In genomic region chr10:60856405-60856804, GRCh38 we compare ENCODE assay signal across 29 cellular contexts.
"Had no signal": no experiment of that assay in that cellular context is flagged by ENCODE, and none has a peak within 500 bp of the region (broad histone marks: within the 10 kb centered on the region; RNA-seq: fewer than 3 reads in every experiment).

No MANE protein-coding gene starts in this region.

- H3K27me3 ChIP-seq: adrenal gland, body of pancreas, cardiac muscle cell, colonic mucosa, esophagus squamous epithelium, gastroesophageal sphincter, heart right ventricle had no signal

- H3K9me3 ChIP-seq: adrenal gland, colonic mucosa, esophagus squamous epithelium had no signal

- H3K36me3 ChIP-seq: adrenal gland, cardiac muscle cell, colonic mucosa, esophagus squamous epithelium, gastroesophageal sphincter, heart right ventricle, WERI-Rb-1 had no signal

- H3K4me3 ChIP-seq: adrenal gland, body of pancreas, cardiac muscle cell, colonic mucosa, esophagus squamous epithelium, gastroesophageal sphincter, heart right ventricle had no signal

- H3K4me1 ChIP-seq: adrenal gland, body of pancreas, colonic mucosa, esophagus squamous epithelium, gastroesophageal sphincter had no signal

- DNase-seq: activated B cell treated with CpG ODN at 0.5 μM for 24 hours; activated CD4-positive, alpha-beta T cell treated with anti-CD3 and anti-CD28 coated beads for 48 hours; activated CD4-positive, alpha-beta T cell treated with anti-CD3 and anti-CD28 coated beads, Interleukin-2, amount 50 U/mL, for 1 hour; activated CD4-positive, alpha-beta T cell treated with anti-CD3 and anti-CD28 coated beads, Interleukin-2, amount 50 U/mL, for 48 hours; activated CD8-positive, alpha-beta memory T cell treated with anti-CD3 and anti-CD28 coated beads for 24 hours; activated CD8-positive, alpha-beta T cell treated with anti-CD3 and anti-CD28 coated beads for 36 hours; activated effector memory CD4-positive, alpha-beta T cell treated with Interleukin-2 at 50 U/mL for 16 hours; activated gamma-delta T cell treated with Interleukin-2 at 50 U/mL for 16 hours; activated naive CD4-positive, alpha-beta T cell treated with anti-CD3 and anti-CD28 coated beads for 36 hours; activated naive CD8-positive, alpha-beta T cell treated with anti-CD3 and anti-CD28 coated beads for 36 hours; activated naive CD8-positive, alpha-beta T cell treated with anti-CD3 and anti-CD28 coated beads, Interleukin-2, amount 50 U/mL, for 24 hours; activated T-cell treated with anti-CD3 and anti-CD28 coated beads, Interleukin-2, amount 50 U/mL, for 4 hours; adrenal gland; amygdala; aorta; body of pancreas; central memory CD4-positive, alpha-beta T cell; cerebellar nuclear complex; colonic mucosa; effector CD8-positive, alpha-beta T cell; esophagus squamous epithelium; foreskin melanocyte; heart right ventricle; T-helper 17 cell; T1000; WERI-Rb-1 had no signal

- H3K27ac ChIP-seq: adrenal gland, body of pancreas, cardiac muscle cell, colonic mucosa, epithelial cell of prostate, esophagus squamous epithelium, gastroesophageal sphincter, heart right ventricle, WERI-Rb-1 had no signal
